In genomic region chr14:104150201-104151027, GRCh38 we compare ENCODE assay signal across 11 cellular contexts. TPM values are rescaled to one million over a fixed set of nuclear protein-coding genes. Genes with fewer than 3 reads are reported as not detected.
DNase-seq lines count a peak whose midpoint lies in the region; ATAC-seq, FAIRE-seq and TF ChIP-seq lines count a peak whose summit lies in the region.
"Had no signal": no experiment of that assay in that cellular context is flagged by ENCODE, and none has a peak within 500 bp of the region (broad histone marks: within the 10 kb centered on the region; RNA-seq: fewer than 3 reads in every experiment).

No MANE protein-coding gene starts in this region.

- no peaks in the 10 kb centered on the region for H3K27me3 ChIP-seq in neuronal stem cell (ENCODE audit: control insufficient read depth in 3 of 3, insufficient read depth in 3 of 3, low read depth in 1 of 3, low read length in 3 of 3)
- H3K27me3 ChIP-seq in testis: no peaks in the 10 kb centered on the region

- H3K23ac ChIP-seq in neuronal stem cell (ENCODE audit: low read depth, low read length, poor library complexity): peak overlapping the region; percentile 89

- H4K8ac ChIP-seq in neuronal stem cell (ENCODE audit: low read depth, low read length): no peak overlapping the region

- ATAC-seq in GM21526 (IDR thresholded peaks at IDR 0.05; ENCODE audit: low FRiP score, unreplicated experiment) (no peak), HG02588 (IDR thresholded peaks at IDR 0.05; ENCODE audit: unreplicated experiment) (no peak)

- H2BK15ac ChIP-seq in neuronal stem cell (ENCODE audit: low read length): peak overlapping the region; percentile 74

- H3K9ac ChIP-seq in neuronal stem cell (ENCODE audit: low read depth, low read length, poor library complexity): peak overlapping the region; percentile 60

- H2AFZ ChIP-seq in neuronal stem cell (ENCODE audit: low read length): peak overlapping the region; percentile 53

- H3K27ac ChIP-seq in neuronal stem cell (replicated peaks; ENCODE audit: low read length) (peak overlapping the region; percentile 64), testis (no peak overlapping the region)

- no CpG with 5 or more reads among the region's 19 CpGs for WGBS in neuronal stem cell (ENCODE audit: extremely low coverage in 2 of 2, insufficient read length in 2 of 2, insufficient replicate concordance in 1 of 2), 2 donors
- 56 to 64% methylated on average over 8 to 19 of the region's 19 CpGs for WGBS in testis, 2 donors

- H3K36me3 ChIP-seq in neuronal stem cell (replicated peaks in 1 of 2; ENCODE audit: control insufficient read depth in 2 of 2, insufficient read depth in 2 of 2, low read length in 2 of 2) (peaks cover 4 to 9% of the 10 kb centered on the region in 2 donors), testis (ENCODE audit: low read depth, missing control alignments) (no peaks in the 10 kb centered on the region)

- H2AK5ac ChIP-seq in neuronal stem cell (ENCODE audit: low read depth, low read length): peak overlapping the region; percentile 98

- TF ChIP-seq CTCF in GM10248 (IDR thresholded peaks at IDR 0.05; ENCODE audit: control extremely low read depth, extremely low read depth, low read depth, missing control alignments) (peak; percentile 3), endothelial cell (IDR thresholded peaks at IDR 0.05; ENCODE audit: unreplicated experiment) (peak; percentile 61), testis (IDR thresholded peaks at IDR 0.05) (peak in 1 of 3 experiments; percentile 20)

- H3K4me1 ChIP-seq in neuronal stem cell (ENCODE audit: control insufficient read depth in 2 of 2, insufficient read depth in 1 of 2, low read depth in 1 of 2, low read length in 2 of 2) (peaks cover 36 to 39% of the 10 kb centered on the region in 2 donors), testis (no peaks in the 10 kb centered on the region)

- H3K4me3 Mint-ChIP-seq in endothelial cell (ENCODE audit: unreplicated experiment): no peak overlapping the region

- FAIRE-seq in GM12892 (lab: Jason Lieb, UNC): no peak

- H3K4me1 Mint-ChIP-seq in endothelial cell (ENCODE audit: unreplicated experiment): peaks cover 20% of the 10 kb centered on the region

- no peak overlapping the region for H4K91ac ChIP-seq in neuronal stem cell (ENCODE audit: low read depth, low read length, poor library complexity)

- H3K36me3 Mint-ChIP-seq in endothelial cell (ENCODE audit: low read depth, unreplicated experiment): peaks cover 7% of the 10 kb centered on the region
- H3K36me3 Mint-ChIP-seq: naive B cell had no signal

- CTCF ChIA-PET in GM10248 (lab: Yijun Ruan, JAX): no interaction called here

- H2BK5ac ChIP-seq in neuronal stem cell (ENCODE audit: low read length): peak overlapping the region; percentile 42

- H3K4me3 ChIP-seq in neuronal stem cell (ENCODE audit: low read length in 2 of 2): no peak overlapping the region
- H3K4me3 ChIP-seq in testis: no peak overlapping the region

- peak overlapping the region; percentile 93 for H3K18ac ChIP-seq in neuronal stem cell (ENCODE audit: low read length)

- H3K14ac ChIP-seq in neuronal stem cell (ENCODE audit: low read length): peak overlapping the region; percentile 47

- H3K79me1 ChIP-seq in neuronal stem cell (ENCODE audit: low read depth, low read length): peaks cover 39% of the 10 kb centered on the region

- no peaks in the 10 kb centered on the region for H3K9me3 Mint-ChIP-seq in endothelial cell (ENCODE audit: unreplicated experiment)
- H3K9me3 Mint-ChIP-seq: naive B cell had no signal

- intact Hi-C loops in testis (cut with DNase I; ENCODE audit: low total_unique reads): no loop called here

- no peak overlapping the region for H3K4me2 ChIP-seq in neuronal stem cell (ENCODE audit: insufficient read depth, low read length, poor library complexity, severe bottlenecking)

- peak overlapping the region; percentile 84 for H3K4ac ChIP-seq in neuronal stem cell (ENCODE audit: low read length)

- peak overlapping the region; percentile 94 for H2BK12ac ChIP-seq in neuronal stem cell (ENCODE audit: low read length)

- TF ChIP-seq POLR2A in GM12892 (IDR thresholded peaks at IDR 0.05; ENCODE audit: low read depth, low read length) (no peak), testis (IDR thresholded peaks at IDR 0.05) (no peak)

- no peak for DNase-seq in GM10248 (ENCODE audit: extremely low spot score)
- peak; percentile 51 for DNase-seq in NCI-H2171 treated with DMSO at 0.1 percent for 48 hours (lab: John Stamatoyannopoulos, UW)
- no peak for DNase-seq in endothelial cell (ENCODE audit: low spot score)
- DNase-seq in neuronal stem cell (ENCODE audit: low spot score): no peak
- DNase-seq in GM12892 (ENCODE audit: insufficient read length): no peak
- DNase-seq in testis: no peak
- DNase-seq: activated naive CD4-positive, alpha-beta T cell; naive B cell; NK-92 treated with Interleukin-12 subunit alpha and Interleukin-12 subunit beta, amount 100 ng/mL, for 24 hours had no signal

- POLR2A ChIA-PET in GM10248 (lab: Yijun Ruan, JAX): no interaction called here

- peak overlapping the region; percentile 96 for H2BK120ac ChIP-seq in neuronal stem cell (ENCODE audit: low read depth, low read length)

- H3K9me3 ChIP-seq in neuronal stem cell (replicated peaks in 1 of 2; ENCODE audit: control insufficient read depth in 2 of 2, insufficient read depth in 1 of 2, low read depth in 1 of 2, low read length in 2 of 2) (no peaks in the 10 kb centered on the region), testis (no peaks in the 10 kb centered on the region)

- no peak overlapping the region for H3K27ac Mint-ChIP-seq in endothelial cell (ENCODE audit: unreplicated experiment)
- H3K27ac Mint-ChIP-seq: naive B cell had no signal

- H3K27me3 Mint-ChIP-seq in endothelial cell (ENCODE audit: unreplicated experiment): peaks cover 7% of the 10 kb centered on the region

RNA-seq across cellular contexts. Expression of gene KIF26A, which starts 12.0 kb away (rescaled TPM):
- 96.9 TPM for total RNA-seq in endothelial cell (ENCODE audit: unreplicated experiment)
- polyA plus RNA-seq in neuronal stem cell (2013, experiment 1 of 2): 14.6 TPM
- polyA plus RNA-seq in neuronal stem cell (2013, experiment 2 of 2): 14.0 TPM
- polyA plus RNA-seq in GM12892 (2012; ENCODE audit: missing spikeins): not detected
- 10 to 100 TPM; 18.3 to 21.2 TPM for total RNA-seq in testis
- polyA plus RNA-seq in testis (ENCODE audit: insufficient read depth, low read depth, low replicate concordance): 5.6 TPM
